Comparison of ENCODE assay signal across 14 cellular contexts in the genomic region with DNA sequence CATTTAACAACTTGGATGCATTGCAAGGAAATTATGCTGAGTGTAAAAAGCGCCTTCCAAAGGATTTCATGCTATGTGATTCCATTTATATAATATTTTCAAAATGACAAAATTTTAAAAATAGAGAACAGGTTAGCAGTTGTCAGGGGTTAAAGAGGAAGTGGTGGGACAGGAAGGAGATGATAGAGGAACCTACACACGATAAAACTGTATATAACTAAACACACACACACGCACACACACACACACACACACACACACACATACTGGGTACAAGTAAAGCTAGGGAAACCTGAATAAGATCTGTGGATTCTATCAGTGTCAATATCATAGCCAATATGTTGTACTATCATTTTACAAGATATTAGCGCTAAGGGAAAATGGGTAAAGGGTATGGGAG. TPM values are rescaled to one million over a fixed set of nuclear protein-coding genes. Genes with fewer than 3 reads are reported as not detected.
DNase-seq lines count a peak whose midpoint lies in the region; ATAC-seq, FAIRE-seq and TF ChIP-seq lines count a peak whose summit lies in the region.
"Had no signal": no experiment of that assay in that cellular context is flagged by ENCODE, and none has a peak within 500 bp of the region (broad histone marks: within the 10 kb centered on the region; RNA-seq: fewer than 3 reads in every experiment).

No MANE protein-coding gene starts in this region.

- H3K27ac Mint-ChIP-seq in activated CD4-positive, alpha-beta memory T cell treated with anti-CD3 and anti-CD28 coated beads for 36 hours: peak overlapping the region; percentile 83
- peak overlapping the region; percentile 64 to 77 for H3K27ac Mint-ChIP-seq in natural killer cell
- H3K27ac Mint-ChIP-seq in progenitor cell of endocrine pancreas: no peak overlapping the region

- H3K4me1 Mint-ChIP-seq in activated CD4-positive, alpha-beta memory T cell treated with anti-CD3 and anti-CD28 coated beads for 36 hours (ENCODE audit: low read depth): peaks cover 86% of the 10 kb centered on the region
- H3K4me1 Mint-ChIP-seq in natural killer cell: peaks cover 25 to 47% of the 10 kb centered on the region in 2 donors
- peaks cover 8% of the 10 kb centered on the region for H3K4me1 Mint-ChIP-seq in progenitor cell of endocrine pancreas (ENCODE audit: low read depth)

- FAIRE-seq in GM12892 (lab: Jason Lieb, UNC): peak; percentile 44

- no peaks in the 10 kb centered on the region for H3K27me3 Mint-ChIP-seq in activated CD4-positive, alpha-beta memory T cell treated with anti-CD3 and anti-CD28 coated beads for 36 hours
- H3K27me3 Mint-ChIP-seq in natural killer cell (ENCODE audit: low read depth in 2 of 2): no peaks in the 10 kb centered on the region
- H3K27me3 Mint-ChIP-seq in progenitor cell of endocrine pancreas: no peaks in the 10 kb centered on the region

- no peak for TF ChIP-seq POLR2A in GM12892 (IDR thresholded peaks at IDR 0.05; ENCODE audit: low read depth, low read length)

- peaks cover 9% of the 10 kb centered on the region for H3K36me3 Mint-ChIP-seq in activated CD4-positive, alpha-beta memory T cell treated with anti-CD3 and anti-CD28 coated beads for 36 hours
- H3K36me3 Mint-ChIP-seq in natural killer cell (no peaks in the 10 kb centered on the region), progenitor cell of endocrine pancreas (ENCODE audit: insufficient read depth) (peaks cover 3% of the 10 kb centered on the region)

- no peak overlapping the region for H3K27ac ChIP-seq in dorsolateral prefrontal cortex
- H3K27ac ChIP-seq: body of pancreas, prostate gland had no signal

- CTCF ChIA-PET in activated CD4-positive, alpha-beta memory T cell treated with anti-CD3 and anti-CD28 coated beads for 36 hours (lab: Charles Lee): interaction anchor here (1.3 kb wide), 1 partner anchor 54 kb away, joined by 3 read pairs; no protein-coding TSS in a partner anchor

- H3K27me3 ChIP-seq in dorsolateral prefrontal cortex: peaks cover 0 to 3% (median 0%) of the 10 kb centered on the region in 45 donors
- H3K27me3 ChIP-seq: body of pancreas had no signal

- POLR2A ChIA-PET in activated CD4-positive, alpha-beta memory T cell treated with anti-CD3 and anti-CD28 coated beads for 36 hours (lab: Charles Lee): interaction anchor here (6.1 kb wide), 1 partner anchor 16 kb away, joined by 36 read pairs; the partner anchor contains the start of gene TTC9

- H3K9me3 Mint-ChIP-seq in activated CD4-positive, alpha-beta memory T cell treated with anti-CD3 and anti-CD28 coated beads for 36 hours: no peaks in the 10 kb centered on the region
- H3K9me3 Mint-ChIP-seq in natural killer cell (no peaks in the 10 kb centered on the region), progenitor cell of endocrine pancreas (ENCODE audit: low read depth) (no peaks in the 10 kb centered on the region)

- H3K4me3 Mint-ChIP-seq in activated CD4-positive, alpha-beta memory T cell treated with anti-CD3 and anti-CD28 coated beads for 36 hours: peak overlapping the region; percentile 36
- H3K4me3 Mint-ChIP-seq in natural killer cell (peak overlapping the region; percentile 3), progenitor cell of endocrine pancreas (ENCODE audit: low read depth) (no peak overlapping the region)

- no peak overlapping the region for H3K4me3 ChIP-seq in dorsolateral prefrontal cortex
- H3K4me3 ChIP-seq: body of pancreas, prostate gland had no signal

- no peak for DNase-seq in GM12892 (ENCODE audit: insufficient read length)
- DNase-seq in MV-4-11 (lab: John Stamatoyannopoulos, UW): peak; percentile 63
- no peak for DNase-seq in activated CD4-positive, alpha-beta memory T cell treated with anti-CD3 and anti-CD28 coated beads for 36 hours
- no peak for DNase-seq in natural killer cell
- DNase-seq in NK-92 treated with Interleukin-12 subunit alpha and Interleukin-12 subunit beta, amount 100 ng/mL, for 24 hours (lab: John Stamatoyannopoulos, UW): no peak
- DNase-seq in progenitor cell of endocrine pancreas (ENCODE audit: low spot score, unreplicated experiment): no peak
- DNase-seq in dorsolateral prefrontal cortex: no peak
- DNase-seq: body of pancreas, DMS153, hippocampal formation, mesendoderm, NCI-H446, SK-N-SH had no signal

- intact Hi-C loops in activated CD4-positive, alpha-beta memory T cell treated with anti-CD3 and anti-CD28 coated beads for 36 hours (cut with micrococcal nuclease): loop anchor here (5.0 to 10.0 kb wide), 4 partner anchors 57 to 892 kb away; partner anchors contain the start of genes MAP3K9, MED6 and SRSF5
- intact Hi-C loops in natural killer cell (cut with micrococcal nuclease): no loop called here
- intact Hi-C loops in dorsolateral prefrontal cortex (cut with DNase I): no loop called here

- peak in 1 of 3 donors; percentile 40 for ATAC-seq in natural killer cell
- ATAC-seq: body of pancreas had no signal

- TF ChIP-seq CTCF in natural killer cell (IDR thresholded peaks at IDR 0.05) (no peak), progenitor cell of endocrine pancreas (IDR thresholded peaks at IDR 0.05; ENCODE audit: unreplicated experiment) (no peak), dorsolateral prefrontal cortex (IDR thresholded peaks at IDR 0.05 in 54 of 56, conservative IDR thresholded peaks at IDR 0.05 in 2 of 56; ENCODE audit: low read depth in 1 of 56, partially characterized antibody in 56 of 56) (no peak)

RNA-seq across cellular contexts. Expression of gene TTC9, which starts 17.2 kb away (rescaled TPM):
- 9.6 TPM for polyA plus RNA-seq in GM12892 (2012; ENCODE audit: missing spikeins)
- total RNA-seq in activated CD4-positive, alpha-beta memory T cell treated with anti-CD3 and anti-CD28 coated beads for 36 hours: 1 to 10 TPM; 8.6 to 9.5 TPM
- total RNA-seq in natural killer cell: 1 to 10 TPM; 2.4 to 5.6 (median 3.8) TPM
- 8.2 and 9.0 TPM in 2 replicates for total RNA-seq in progenitor cell of endocrine pancreas
- total RNA-seq in dorsolateral prefrontal cortex: 10 to 100 TPM in 115 of 120 experiments, 1 to 10 TPM in 5; 5.1 to 27.8 (median 17.5) TPM

RNA-seq across cellular contexts. Expression of gene MED6, which starts 58.4 kb away (rescaled TPM):
- polyA plus RNA-seq in GM12892 (2012; ENCODE audit: missing spikeins): 47.6 TPM
- 10 to 100 TPM; 39.7 to 47.1 TPM for total RNA-seq in activated CD4-positive, alpha-beta memory T cell treated with anti-CD3 and anti-CD28 coated beads for 36 hours
- total RNA-seq in natural killer cell (100 to 1,000 TPM in 2 of 3 donors, 10 to 100 TPM in 1; 92.0 to 104 (median 102) TPM), progenitor cell of endocrine pancreas (47.1 and 52.2 TPM in 2 replicates), dorsolateral prefrontal cortex (10 to 100 TPM; 41.4 to 79.3 (median 65.8) TPM)
